8 cellular contexts compared by ENCODE assay signal in genomic region chr6:29737707-29738630, GRCh38. TPM values are rescaled to one million over a fixed set of nuclear protein-coding genes. Genes with fewer than 3 reads are reported as not detected.
DNase-seq lines count a peak whose midpoint lies in the region; ATAC-seq and TF ChIP-seq lines count a peak whose summit lies in the region.

No MANE protein-coding gene starts in this region.

- H3K27me3 ChIP-seq in SU-DHL-6 (ENCODE audit: low read length) (no peaks in the 10 kb centered on the region), heart right ventricle (no peaks in the 10 kb centered on the region)

- TF ChIP-seq CTCF in SU-DHL-6 (IDR thresholded peaks at IDR 0.05; ENCODE audit: insufficient read depth, low read length, poor library complexity, severe bottlenecking): peak; percentile 92
- TF ChIP-seq CTCF in heart right ventricle (IDR thresholded peaks at IDR 0.05): peak; percentile 52 to 80 (median 73)
- peak; percentile 77 for TF ChIP-seq CTCF in retinal pigment epithelial cell (conservative IDR thresholded peaks at IDR 0.05; ENCODE audit: low read depth, low read length)

- H3F3A ChIP-seq in SU-DHL-6 (ENCODE audit: insufficient read depth): no peaks in the 10 kb centered on the region

- ATAC-seq in heart right ventricle (peak; percentile 61 to 94 (median 90)), HG03460 (IDR thresholded peaks at IDR 0.05; ENCODE audit: unreplicated experiment) (no peak), GM18858 (IDR thresholded peaks at IDR 0.05; ENCODE audit: unreplicated experiment) (no peak)

- 49 to 52% methylated on average over 9 of the region's 9 CpGs for WGBS in heart right ventricle, 2 donors

- no peak overlapping the region for H2AFZ ChIP-seq in SU-DHL-6 (ENCODE audit: low read depth, low read length, severe bottlenecking)

- H3K27ac ChIP-seq in SU-DHL-6 (ENCODE audit: low read depth, low read length) (no peak overlapping the region), heart right ventricle (peak overlapping the region in 1 of 10 donors; percentile 35)

- DNase-seq in G401 (ENCODE audit: low spot score) (peak; percentile 66), HuH-7.5 (ENCODE audit: low spot score) (peak; percentile 43), heart right ventricle (peak; percentile 46 to 66), retinal pigment epithelial cell (ENCODE audit: low read depth) (no peak)
- peak; percentile 51 for DNase-seq in activated naive CD8-positive, alpha-beta T cell treated with anti-CD3 and anti-CD28 coated beads, Interleukin-2, amount 50 U/mL, for 16 hours (ENCODE audit: low read depth, low spot score)

- H3K9me2 ChIP-seq in SU-DHL-6 (replicated peaks; ENCODE audit: insufficient read depth, low read length): no peaks in the 10 kb centered on the region

- H4K20me1 ChIP-seq in SU-DHL-6 (ENCODE audit: low read depth, low read length): no peaks in the 10 kb centered on the region

- no peaks in the 10 kb centered on the region for H3K79me2 ChIP-seq in SU-DHL-6 (ENCODE audit: insufficient read depth, low read length)

- no peaks in the 10 kb centered on the region for H3K36me3 ChIP-seq in SU-DHL-6 (ENCODE audit: low read length)
- peaks cover 0 to 13% (median 0%) of the 10 kb centered on the region in 9 donors for H3K36me3 ChIP-seq in heart right ventricle

- no peak overlapping the region for H3K4me2 ChIP-seq in SU-DHL-6 (ENCODE audit: low read depth, low read length, poor library complexity, severe bottlenecking)

- in situ Hi-C loops in G401 (cut with HindIII; ENCODE audit: low sequenced_read_pairs): no loop called here

- no peak overlapping the region for H3K4me3 ChIP-seq in SU-DHL-6 (ENCODE audit: insufficient read depth, low read length, poor library complexity, severe bottlenecking)
- H3K4me3 ChIP-seq in heart right ventricle: no peak overlapping the region
- H3K4me3 ChIP-seq in retinal pigment epithelial cell (ENCODE audit: low read length): no peak overlapping the region

- H3K9me3 ChIP-seq in SU-DHL-6 (ENCODE audit: insufficient read depth, low read length) (no peaks in the 10 kb centered on the region), heart right ventricle (peaks cover 0 to 7% (median 0%) of the 10 kb centered on the region in 11 donors)

- H3K4me1 ChIP-seq in heart right ventricle: peaks cover 0 to 21% (median 10%) of the 10 kb centered on the region in 9 donors

- intact Hi-C loops in heart right ventricle (cut with DNase I): loop anchor here in 7 of 10 donors (1.0 to 10.0 kb wide), 6 partner anchors 15 to 99 kb away; no protein-coding TSS in a partner anchor

- no peak overlapping the region for H3K9ac ChIP-seq in SU-DHL-6 (ENCODE audit: low read length)

RNA-seq across cellular contexts. Expression of gene HLA-F, which starts 14.7 kb away (rescaled TPM):
- total RNA-seq in G401 (2014; rRNA removed; shearing (Covaris generic)): not detected in 2 replicates
- 100 to 1,000 TPM in 1 of 10 donors, 10 to 100 TPM in 9; 24.0 to 191 (median 31.6) TPM for total RNA-seq in heart right ventricle
- polyA plus RNA-seq in heart right ventricle: 100 to 1,000 TPM in 1 of 2 donors, 10 to 100 TPM in 1; 61.7 to 105 TPM

RNA-seq across cellular contexts. Expression of gene ZFP57, which starts 57.0 kb away (rescaled TPM):
- not detected in 2 replicates for total RNA-seq in G401 (2014; rRNA removed; shearing (Covaris generic))
- 10 to 100 TPM in 1 of 10 donors, 1 to 10 TPM in 2, under 1 TPM in 1, not detected in 6; 0.53 to 14.7 (median 6.0) TPM for total RNA-seq in heart right ventricle
- polyA plus RNA-seq in heart right ventricle: under 1 TPM in 1 of 2 donors, not detected in 1; 0.06 TPM

Comparison
In these comparisons a context has a peak if more than half of its experiments do, and no peak if none do; other contexts are left out.
1. ATAC-seq: peak in heart right ventricle (8 of 8); none in HG03460 (single experiment) and GM18858 (single experiment).
2. RNA of gene HLA-F, which starts 14.7 kb away (total RNA-seq): 24.0 to 191 TPM in heart right ventricle; not detected in G401; every median in the first group is over 10 times any median in the second.
3. Peak in every context shown above with its lines, with median percentiles within 50 percentile points of each other: CTCF ChIP-seq.